In the genomic region with DNA sequence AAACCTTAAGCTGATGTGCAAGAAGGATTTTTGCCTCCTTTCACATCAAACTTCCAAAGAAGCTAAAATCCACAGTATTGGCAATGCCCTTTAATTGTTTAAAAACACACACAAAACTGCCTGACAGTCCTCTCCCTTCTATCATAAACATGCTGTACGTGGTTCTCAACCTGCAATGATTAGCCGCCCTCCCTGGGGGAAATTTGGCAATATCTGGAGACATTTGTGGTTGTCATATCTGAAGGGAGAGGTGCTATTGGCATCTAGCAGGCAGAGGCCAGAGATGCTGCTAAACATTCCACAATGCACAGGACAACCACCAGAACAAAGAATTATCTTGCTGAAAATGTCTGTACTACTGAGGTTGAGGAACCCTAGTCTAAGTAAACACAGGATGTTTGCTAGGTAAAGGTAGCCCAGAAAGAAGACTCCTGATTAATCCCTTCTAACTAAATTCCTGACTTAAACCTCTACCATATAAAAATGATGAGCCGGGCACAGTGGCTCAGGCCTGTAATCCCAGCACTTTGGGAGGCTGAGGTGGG, we compare ENCODE assay signal across 11 cellular contexts. TPM values are rescaled to one million over a fixed set of nuclear protein-coding genes. Genes with fewer than 3 reads are reported as not detected.
DNase-seq lines count a peak whose midpoint lies in the region; FAIRE-seq and TF ChIP-seq lines count a peak whose summit lies in the region.
"Had no signal": no experiment of that assay in that cellular context is flagged by ENCODE, and none has a peak within 500 bp of the region (broad histone marks: within the 10 kb centered on the region; RNA-seq: fewer than 3 reads in every experiment).

No MANE protein-coding gene starts in this region.

- no peaks in the 10 kb centered on the region for H3K36me3 Mint-ChIP-seq in T-helper 1 cell treated with Interleukin-12 subunit alpha and Interleukin-12 subunit beta and Interleukin-4 antibody, amounts not matched to agents 30 μg/mL and 1 μg/mL, for 36 hours (ENCODE audit: low read depth)
- no peaks in the 10 kb centered on the region for H3K36me3 Mint-ChIP-seq in activated T-helper 1 cell treated with anti-CD3 and anti-CD28 coated beads, Interleukin-12 subunit alpha, Interleukin-12 subunit beta, Interleukin-2, Interleukin-4 antibody, amounts not matched to agents 30 ng/mL and 10 ng/mL and 1 ng/mL, durations not matched to agents 14 hours and 24 hours and 36 hours (ENCODE audit: low read depth)

- no peak overlapping the region for H2AFZ ChIP-seq in keratinocyte (ENCODE audit: control insufficient read depth, low read length)

- TF ChIP-seq EP300 in stomach (IDR thresholded peaks at IDR 0.05) = no peak

- H3K4me3 Mint-ChIP-seq in T-helper 1 cell treated with Interleukin-12 subunit alpha and Interleukin-12 subunit beta and Interleukin-4 antibody, amounts not matched to agents 30 μg/mL and 1 μg/mL, for 36 hours = peak overlapping the region; percentile 82
- peak overlapping the region; percentile 83 for H3K4me3 Mint-ChIP-seq in activated T-helper 1 cell treated with anti-CD3 and anti-CD28 coated beads, Interleukin-12 subunit alpha, Interleukin-12 subunit beta, Interleukin-2, Interleukin-4 antibody, amounts not matched to agents 30 ng/mL and 10 ng/mL and 1 ng/mL, durations not matched to agents 14 hours and 24 hours and 36 hours

- H3K9me1 ChIP-seq in keratinocyte (ENCODE audit: control insufficient read depth, extremely low read depth, insufficient read depth, low read length) = no peaks in the 10 kb centered on the region

- H3K9ac ChIP-seq in keratinocyte (ENCODE audit: control insufficient read depth, extremely low read depth, insufficient read depth, low read length) = no peak overlapping the region

- no peak for TF ChIP-seq CTCF in keratinocyte (optimal IDR thresholded peaks at IDR 0.05 in 1 of 3, IDR thresholded peaks at IDR 0.05 in 1 of 3, conservative IDR thresholded peaks at IDR 0.05 in 1 of 3; ENCODE audit: extremely low read depth in 1 of 3, insufficient read depth in 2 of 3, low read length in 3 of 3)
- no peak for TF ChIP-seq CTCF in stomach (IDR thresholded peaks at IDR 0.05)

- no peaks in the 10 kb centered on the region for H3K79me2 ChIP-seq in keratinocyte (ENCODE audit: control insufficient read depth, insufficient read depth, low read length)

- no peak for DNase-seq in T-helper 1 cell
- no peak for DNase-seq in activated T-helper 1 cell treated with anti-CD3 and anti-CD28 coated beads, Interleukin-12 subunit alpha, Interleukin-12 subunit beta, Interleukin-2, Interleukin-4 antibody, amounts not matched to agents 30 ng/mL and 10 ng/mL and 1 ng/mL, durations not matched to agents 14 hours and 24 hours and 36 hours (ENCODE audit: low spot score)
- DNase-seq in keratinocyte (ENCODE audit: low read depth, low spot score) = no peak
- no peak for DNase-seq in stomach
- no peak for DNase-seq in superior temporal gyrus (ENCODE audit: extremely low spot score)
- DNase-seq in COLO668 (lab: John Stamatoyannopoulos, UW; ENCODE audit: unreplicated experiment) = no peak
- no peak for DNase-seq in stimulated activated CD4-positive, alpha-beta T cell treated with anti-CD3 and anti-CD28 coated beads, Interleukin-2, amount 100 ng/mL, for 24 hours
- DNase-seq: NCI-H1930, SIG-M5 had no signal

- peaks cover 5% of the 10 kb centered on the region for H3K27me3 Mint-ChIP-seq in T-helper 1 cell treated with Interleukin-12 subunit alpha and Interleukin-12 subunit beta and Interleukin-4 antibody, amounts not matched to agents 30 μg/mL and 1 μg/mL, for 36 hours (ENCODE audit: low read depth)
- H3K27me3 Mint-ChIP-seq in activated T-helper 1 cell treated with anti-CD3 and anti-CD28 coated beads, Interleukin-12 subunit alpha, Interleukin-12 subunit beta, Interleukin-2, Interleukin-4 antibody, amounts not matched to agents 30 ng/mL and 10 ng/mL and 1 ng/mL, durations not matched to agents 14 hours and 24 hours and 36 hours (ENCODE audit: insufficient read depth) = peaks cover 7% of the 10 kb centered on the region

- H3K9me3 ChIP-seq in keratinocyte (ENCODE audit: control insufficient read depth, low read depth, low read length) (no peaks in the 10 kb centered on the region), stomach (no peaks in the 10 kb centered on the region)

- 64 to 84% (median 79%) methylated on average over 3 of the region's 3 CpGs for WGBS in stomach, 5 donors

- H3K4me3 ChIP-seq in keratinocyte (ENCODE audit: control insufficient read depth in 2 of 3, extremely low read depth in 1 of 3, insufficient read depth in 2 of 3, low read depth in 1 of 3, low read length in 3 of 3) (peak overlapping the region in 1 of 3 experiments; percentile 63), stomach (peak overlapping the region in 3 of 4 donors; percentile 56 to 76 (median 64))

- H3K27ac ChIP-seq in keratinocyte (ENCODE audit: control insufficient read depth, insufficient read depth, low read length) (no peak overlapping the region), stomach (peak overlapping the region in 1 of 5 donors; percentile 87)
- H3K27ac ChIP-seq: foreskin keratinocyte had no signal

- H3K36me3 ChIP-seq in keratinocyte (ENCODE audit: control insufficient read depth in 2 of 2, extremely low read depth in 1 of 2, insufficient read depth in 2 of 2, low read length in 2 of 2) (no peaks in the 10 kb centered on the region), stomach (no peaks in the 10 kb centered on the region)

- H4K20me1 ChIP-seq in keratinocyte (ENCODE audit: control insufficient read depth, extremely low read depth, insufficient read depth, low read length) = no peaks in the 10 kb centered on the region

- H3K27ac Mint-ChIP-seq in T-helper 1 cell treated with Interleukin-12 subunit alpha and Interleukin-12 subunit beta and Interleukin-4 antibody, amounts not matched to agents 30 μg/mL and 1 μg/mL, for 36 hours = no peak overlapping the region
- no peak overlapping the region for H3K27ac Mint-ChIP-seq in activated T-helper 1 cell treated with anti-CD3 and anti-CD28 coated beads, Interleukin-12 subunit alpha, Interleukin-12 subunit beta, Interleukin-2, Interleukin-4 antibody, amounts not matched to agents 30 ng/mL and 10 ng/mL and 1 ng/mL, durations not matched to agents 14 hours and 24 hours and 36 hours

- H3K4me2 ChIP-seq in keratinocyte (ENCODE audit: control insufficient read depth, extremely low read depth, insufficient read depth, low read depth, low read length) = peak overlapping the region; percentile 80

- peaks cover 5% of the 10 kb centered on the region for H3K4me1 ChIP-seq in keratinocyte (ENCODE audit: control insufficient read depth, extremely low read depth, insufficient read depth, low read length)
- peaks cover 7 to 17% (median 10%) of the 10 kb centered on the region in 4 donors for H3K4me1 ChIP-seq in stomach
- H3K4me1 ChIP-seq: foreskin keratinocyte had no signal

- FAIRE-seq in keratinocyte (lab: Jason Lieb, UNC) = no peak

- dilution Hi-C loops in keratinocyte (cut with MboI; ENCODE audit: extremely low pct_ligation_motif_present, low sequenced_read_pairs) = no loop called here

- TF ChIP-seq POLR2A in stomach (IDR thresholded peaks at IDR 0.05) = no peak

- intact Hi-C loops in activated T-helper 1 cell treated with anti-CD3 and anti-CD28 coated beads, Interleukin-12 subunit alpha, Interleukin-12 subunit beta, Interleukin-2, Interleukin-4 antibody, amounts not matched to agents 30 ng/mL and 10 ng/mL and 1 ng/mL, durations not matched to agents 14 hours and 24 hours and 36 hours (cut with micrococcal nuclease) = loop anchor here (2.0 kb wide), 1 partner anchor 23 kb away; the partner anchor contains the start of gene ACOT4
- intact Hi-C loops in stomach (cut with DNase I; ENCODE audit: low total_unique reads) = no loop called here

- H3K27me3 ChIP-seq in keratinocyte (ENCODE audit: control insufficient read depth, extremely low read depth, insufficient read depth, low read length) (no peaks in the 10 kb centered on the region), stomach (no peaks in the 10 kb centered on the region)
- H3K27me3 ChIP-seq: foreskin keratinocyte had no signal

- H3K4me1 Mint-ChIP-seq in T-helper 1 cell treated with Interleukin-12 subunit alpha and Interleukin-12 subunit beta and Interleukin-4 antibody, amounts not matched to agents 30 μg/mL and 1 μg/mL, for 36 hours (ENCODE audit: low read depth) = peaks cover 1% of the 10 kb centered on the region
- H3K4me1 Mint-ChIP-seq in activated T-helper 1 cell treated with anti-CD3 and anti-CD28 coated beads, Interleukin-12 subunit alpha, Interleukin-12 subunit beta, Interleukin-2, Interleukin-4 antibody, amounts not matched to agents 30 ng/mL and 10 ng/mL and 1 ng/mL, durations not matched to agents 14 hours and 24 hours and 36 hours (ENCODE audit: low read depth) = peaks cover 5% of the 10 kb centered on the region

- H3K9me3 Mint-ChIP-seq in T-helper 1 cell treated with Interleukin-12 subunit alpha and Interleukin-12 subunit beta and Interleukin-4 antibody, amounts not matched to agents 30 μg/mL and 1 μg/mL, for 36 hours = peaks cover 4% of the 10 kb centered on the region
- no peaks in the 10 kb centered on the region for H3K9me3 Mint-ChIP-seq in activated T-helper 1 cell treated with anti-CD3 and anti-CD28 coated beads, Interleukin-12 subunit alpha, Interleukin-12 subunit beta, Interleukin-2, Interleukin-4 antibody, amounts not matched to agents 30 ng/mL and 10 ng/mL and 1 ng/mL, durations not matched to agents 14 hours and 24 hours and 36 hours

RNA-seq across cellular contexts. Expression of gene ACOT6, which starts 1.2 kb away (rescaled TPM):
- not detected in 2 replicates for total RNA-seq in activated T-helper 1 cell treated with anti-CD3 and anti-CD28 coated beads, Interleukin-12 subunit alpha, Interleukin-12 subunit beta, Interleukin-2, Interleukin-4 antibody, amounts not matched to agents 30 ng/mL and 10 ng/mL and 1 ng/mL, durations not matched to agents 14 hours and 24 hours and 36 hours
- polyA plus RNA-seq in keratinocyte = not detected in 3 replicates
- polyA plus RNA-seq in keratinocyte (2011; ENCODE audit: low read depth) = not detected
- not detected in 2 replicates for polyA plus RNA-seq in keratinocyte (2011; cell fraction: cytosol; rRNA removed)
- not detected in 2 replicates for polyA plus RNA-seq in keratinocyte (2011; cell fraction: nucleus; rRNA removed)
- not detected in 2 replicates for polyA plus RNA-seq in keratinocyte (2012; ENCODE audit: low replicate concordance)
- not detected in 3 replicates for polyA minus RNA-seq in keratinocyte
- not detected for polyA minus RNA-seq in keratinocyte (2011; cell fraction: cytosol; rRNA and poly(A)+ RNA removed)
- polyA minus RNA-seq in keratinocyte (2011; cell fraction: nucleus; rRNA and poly(A)+ RNA removed) = not detected in 2 replicates
- not detected for total RNA-seq in stomach
- polyA plus RNA-seq in stomach = not detected
- total RNA-seq: foreskin keratinocyte had no signal
- polyA plus RNA-seq: foreskin keratinocyte had no signal

RNA-seq across cellular contexts. Expression of gene ACOT4, which starts 21.8 kb away (rescaled TPM):
- total RNA-seq in activated T-helper 1 cell treated with anti-CD3 and anti-CD28 coated beads, Interleukin-12 subunit alpha, Interleukin-12 subunit beta, Interleukin-2, Interleukin-4 antibody, amounts not matched to agents 30 ng/mL and 10 ng/mL and 1 ng/mL, durations not matched to agents 14 hours and 24 hours and 36 hours = 1.1 and 1.9 TPM in 2 replicates
- polyA plus RNA-seq in keratinocyte = 0.29 to 0.68 TPM (median 0.40 TPM) in 3 replicates
- not detected for polyA plus RNA-seq in keratinocyte (2011; ENCODE audit: low read depth)
- polyA plus RNA-seq in keratinocyte (2011; cell fraction: cytosol; rRNA removed) = 0.44 and 0.57 TPM in 2 replicates
- polyA plus RNA-seq in keratinocyte (2011; cell fraction: nucleus; rRNA removed) = 0.23 and 0.64 TPM in 2 replicates
- 0.13 and 0.41 TPM in 2 replicates for polyA plus RNA-seq in keratinocyte (2012; ENCODE audit: low replicate concordance)
- polyA minus RNA-seq in keratinocyte = 0.10 to 0.19 TPM in 2 of 3 replicates, not detected in the other
- 1.3 TPM for polyA minus RNA-seq in keratinocyte (2011; cell fraction: cytosol; rRNA and poly(A)+ RNA removed)
- 0.32 TPM in 1 of 2 replicates, not detected in the other for polyA minus RNA-seq in keratinocyte (2011; cell fraction: nucleus; rRNA and poly(A)+ RNA removed)
- 1 to 10 TPM in 2 of 5 donors, not detected in 3; 1.3 to 1.4 TPM for total RNA-seq in stomach
- polyA plus RNA-seq in stomach = 1 to 10 TPM; 1.4 to 3.5 (median 1.5) TPM

RNA-seq across cellular contexts. Expression of gene DNAL1, which starts 31.3 kb away (rescaled TPM):
- total RNA-seq in activated T-helper 1 cell treated with anti-CD3 and anti-CD28 coated beads, Interleukin-12 subunit alpha, Interleukin-12 subunit beta, Interleukin-2, Interleukin-4 antibody, amounts not matched to agents 30 ng/mL and 10 ng/mL and 1 ng/mL, durations not matched to agents 14 hours and 24 hours and 36 hours = 5.3 and 8.5 TPM in 2 replicates
- polyA plus RNA-seq in keratinocyte = 2.9 to 8.4 TPM (median 5.6 TPM) in 3 replicates
- 3.4 TPM for polyA plus RNA-seq in keratinocyte (2011; ENCODE audit: low read depth)
- 2.9 and 8.3 TPM in 2 replicates for polyA plus RNA-seq in keratinocyte (2011; cell fraction: cytosol; rRNA removed)
- polyA plus RNA-seq in keratinocyte (2011; cell fraction: nucleus; rRNA removed) = 3.2 and 3.7 TPM in 2 replicates
- 1.7 and 6.7 TPM in 2 replicates for polyA plus RNA-seq in keratinocyte (2012; ENCODE audit: low replicate concordance)
- 0.66 to 2.1 TPM (median 1.4 TPM) in 3 replicates for polyA minus RNA-seq in keratinocyte
- 2.5 TPM for polyA minus RNA-seq in keratinocyte (2011; cell fraction: cytosol; rRNA and poly(A)+ RNA removed)
- 1.1 and 2.1 TPM in 2 replicates for polyA minus RNA-seq in keratinocyte (2011; cell fraction: nucleus; rRNA and poly(A)+ RNA removed)
- 10 to 100 TPM in 2 of 5 donors, 1 to 10 TPM in 1, under 1 TPM in 1, not detected in 1; 0.29 to 12.9 (median 7.5) TPM for total RNA-seq in stomach
- polyA plus RNA-seq in stomach = 1 to 10 TPM; 3.1 to 9.2 (median 7.7) TPM

RNA-seq across cellular contexts. Expression of gene ACOT2, which starts 44.5 kb away (rescaled TPM):
- 5.5 and 5.9 TPM in 2 replicates for total RNA-seq in activated T-helper 1 cell treated with anti-CD3 and anti-CD28 coated beads, Interleukin-12 subunit alpha, Interleukin-12 subunit beta, Interleukin-2, Interleukin-4 antibody, amounts not matched to agents 30 ng/mL and 10 ng/mL and 1 ng/mL, durations not matched to agents 14 hours and 24 hours and 36 hours
- polyA plus RNA-seq in keratinocyte (5.4 to 7.5 TPM (median 6.9 TPM) in 3 replicates), stomach (10 to 100 TPM; 18.6 to 26.7 (median 25.1) TPM)
- 5.0 TPM for polyA plus RNA-seq in keratinocyte (2011; ENCODE audit: low read depth)
- polyA plus RNA-seq in keratinocyte (2011; cell fraction: cytosol; rRNA removed) = 5.1 and 8.1 TPM in 2 replicates
- polyA plus RNA-seq in keratinocyte (2011; cell fraction: nucleus; rRNA removed) = 8.8 and 11.9 TPM in 2 replicates
- polyA plus RNA-seq in keratinocyte (2012; ENCODE audit: low replicate concordance) = 5.6 and 7.2 TPM in 2 replicates
- 1.2 to 2.7 TPM (median 1.9 TPM) in 3 replicates for polyA minus RNA-seq in keratinocyte
- 4.6 TPM for polyA minus RNA-seq in keratinocyte (2011; cell fraction: cytosol; rRNA and poly(A)+ RNA removed)
- polyA minus RNA-seq in keratinocyte (2011; cell fraction: nucleus; rRNA and poly(A)+ RNA removed) = 3.6 and 4.0 TPM in 2 replicates
- total RNA-seq in stomach = 100 to 1,000 TPM in 1 of 5 donors, 10 to 100 TPM in 3, 1 to 10 TPM in 1; 7.5 to 247 (median 48.5) TPM

RNA-seq across cellular contexts. Expression of gene HEATR4, which starts 54.7 kb away (rescaled TPM):
- 0.08 TPM in 1 of 2 replicates, not detected in the other for total RNA-seq in activated T-helper 1 cell treated with anti-CD3 and anti-CD28 coated beads, Interleukin-12 subunit alpha, Interleukin-12 subunit beta, Interleukin-2, Interleukin-4 antibody, amounts not matched to agents 30 ng/mL and 10 ng/mL and 1 ng/mL, durations not matched to agents 14 hours and 24 hours and 36 hours
- 0.12 to 0.24 TPM (median 0.16 TPM) in 3 replicates for polyA plus RNA-seq in keratinocyte
- polyA plus RNA-seq in keratinocyte (2011; ENCODE audit: low read depth) = not detected
- 0.05 and 0.06 TPM in 2 replicates for polyA plus RNA-seq in keratinocyte (2011; cell fraction: cytosol; rRNA removed)
- 0.34 and 0.68 TPM in 2 replicates for polyA plus RNA-seq in keratinocyte (2011; cell fraction: nucleus; rRNA removed)
- polyA plus RNA-seq in keratinocyte (2012; ENCODE audit: low replicate concordance) = 0.10 TPM in 1 of 2 replicates, not detected in the other
- polyA minus RNA-seq in keratinocyte = 0.26 to 0.51 TPM (median 0.40 TPM) in 3 replicates
- polyA minus RNA-seq in keratinocyte (2011; cell fraction: cytosol; rRNA and poly(A)+ RNA removed) = not detected
- polyA minus RNA-seq in keratinocyte (2011; cell fraction: nucleus; rRNA and poly(A)+ RNA removed) = 0.21 and 1.2 TPM in 2 replicates
- under 1 TPM in 1 of 5 donors, not detected in 4; 0.18 TPM for total RNA-seq in stomach
- under 1 TPM in 1 of 3 donors, not detected in 2; 0.19 TPM for polyA plus RNA-seq in stomach
- polyA plus RNA-seq: foreskin keratinocyte had no signal
